In genomic region chr1:71587961-71588360, GRCh38 we compare ENCODE assay signal across 9 cellular contexts.
DNase-seq lines count a peak whose midpoint lies in the region; ATAC-seq and TF ChIP-seq lines count a peak whose summit lies in the region.
"Had no signal": no experiment of that assay in that cellular context is flagged by ENCODE, and none has a peak within 500 bp of the region (broad histone marks: within the 10 kb centered on the region; RNA-seq: fewer than 3 reads in every experiment).

No MANE protein-coding gene starts in this region.

- DNase-seq in GM06990 (ENCODE audit: extremely low read depth, insufficient read length) = no peak
- peak; percentile 31 for DNase-seq in RKO (ENCODE audit: low spot score)
- peak; percentile 11 for DNase-seq in glomerular visceral epithelial cell (ENCODE audit: extremely low spot score)
- no peak for DNase-seq in GM19240 (ENCODE audit: insufficient read length, low spot score)
- DNase-seq: sigmoid colon had no signal

- ATAC-seq in GM18505 (IDR thresholded peaks at IDR 0.05; ENCODE audit: unreplicated experiment) = no peak
- no peak for ATAC-seq in HG03095 (IDR thresholded peaks at IDR 0.05; ENCODE audit: unreplicated experiment)
- ATAC-seq in HG02973 (IDR thresholded peaks at IDR 0.05; ENCODE audit: unreplicated experiment) = no peak

- H3K27ac ChIP-seq in 22Rv1 = no peak overlapping the region
- H3K27ac ChIP-seq: sigmoid colon had no signal

- no peak overlapping the region for H3K4me3 ChIP-seq in GM06990 (replicated peaks; ENCODE audit: low read depth, low read length)
- H3K4me3 ChIP-seq: sigmoid colon had no signal

- H3K36me3 ChIP-seq in GM06990 (ENCODE audit: control insufficient read depth, insufficient read depth, low read length) = no peaks in the 10 kb centered on the region

- no peak for TF ChIP-seq POLR2A in GM18505 (IDR thresholded peaks at IDR 0.05; ENCODE audit: borderline replicate concordance, extremely low read depth, insufficient read depth, insufficient read length)

- TF ChIP-seq CTCF in 22Rv1 (IDR thresholded peaks at IDR 0.05) = peak; percentile 49
- TF ChIP-seq CTCF in GM06990 (IDR thresholded peaks at IDR 0.05; ENCODE audit: insufficient read depth, low read length, poor library complexity, severe bottlenecking) = peak; percentile 17

- no peaks in the 10 kb centered on the region for H3K27me3 ChIP-seq in GM06990 (replicated peaks; ENCODE audit: control insufficient read depth, insufficient read depth, low read length)
- H3K27me3 ChIP-seq: sigmoid colon had no signal

Comparison
In these comparisons a context has a peak if more than half of its experiments do, and no peak if none do; other contexts are left out.
1. DNase-seq: peak in RKO (single experiment) and glomerular visceral epithelial cell (single experiment); none in GM06990 (single experiment) and GM19240 (single experiment).